Comparison of ENCODE assay signal across 17 cellular contexts in the genomic region with DNA sequence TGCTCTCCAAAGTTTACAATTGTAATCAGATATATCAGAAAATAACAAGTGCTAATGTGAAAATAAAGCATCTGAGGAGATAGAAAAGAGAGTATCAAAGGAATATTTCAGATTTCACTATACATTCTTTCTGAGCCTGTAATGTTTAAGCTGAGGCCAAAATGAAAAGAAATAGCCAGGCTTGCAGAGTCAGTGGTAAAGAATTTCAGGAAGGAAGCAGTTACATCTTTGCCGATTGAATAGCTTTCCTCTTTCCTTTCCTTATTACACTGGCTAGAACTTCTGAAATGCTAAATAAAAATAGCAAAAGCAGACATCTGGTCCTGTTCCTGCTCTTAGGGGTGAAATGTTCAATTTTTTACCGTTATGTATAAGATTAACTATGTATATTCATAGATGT.
DNase-seq lines count a peak whose midpoint lies in the region; ATAC-seq and TF ChIP-seq lines count a peak whose summit lies in the region.
"Had no signal": no experiment of that assay in that cellular context is flagged by ENCODE, and none has a peak within 500 bp of the region (broad histone marks: within the 10 kb centered on the region; RNA-seq: fewer than 3 reads in every experiment).

No MANE protein-coding gene starts in this region.

- no peaks in the 10 kb centered on the region for H3K36me3 ChIP-seq in suprapubic skin
- H3K36me3 ChIP-seq in neuronal stem cell (replicated peaks in 1 of 2; ENCODE audit: control insufficient read depth in 2 of 2, insufficient read depth in 2 of 2, low read length in 2 of 2): no peaks in the 10 kb centered on the region

- H3K9me3 ChIP-seq in suprapubic skin: no peaks in the 10 kb centered on the region
- H3K9me3 ChIP-seq in neuronal stem cell (replicated peaks in 1 of 2; ENCODE audit: control insufficient read depth in 2 of 2, insufficient read depth in 1 of 2, low read depth in 1 of 2, low read length in 2 of 2): no peaks in the 10 kb centered on the region

- no peak overlapping the region for H4K91ac ChIP-seq in neuronal stem cell (ENCODE audit: low read depth, low read length, poor library complexity)

- no peaks in the 10 kb centered on the region for H3K4me1 ChIP-seq in suprapubic skin
- H3K4me1 ChIP-seq in neuronal stem cell (ENCODE audit: control insufficient read depth in 2 of 2, insufficient read depth in 1 of 2, low read depth in 1 of 2, low read length in 2 of 2): no peaks in the 10 kb centered on the region

- no peak overlapping the region for H3K18ac ChIP-seq in neuronal stem cell (ENCODE audit: low read length)

- H3K14ac ChIP-seq in neuronal stem cell (ENCODE audit: low read length): no peak overlapping the region

- H3K79me1 ChIP-seq in neuronal stem cell (ENCODE audit: low read depth, low read length): no peaks in the 10 kb centered on the region

- no peak overlapping the region for H3K9ac ChIP-seq in neuronal stem cell (ENCODE audit: low read depth, low read length, poor library complexity)

- no peaks in the 10 kb centered on the region for H3K27me3 ChIP-seq in suprapubic skin
- H3K27me3 ChIP-seq in neuronal stem cell (ENCODE audit: control insufficient read depth in 3 of 3, insufficient read depth in 3 of 3, low read depth in 1 of 3, low read length in 3 of 3): no peaks in the 10 kb centered on the region

- TF ChIP-seq POLR2A in suprapubic skin (IDR thresholded peaks at IDR 0.05): no peak

- no peak overlapping the region for H2BK12ac ChIP-seq in neuronal stem cell (ENCODE audit: low read length)

- no peak overlapping the region for H3K4ac ChIP-seq in neuronal stem cell (ENCODE audit: low read length)

- H2AK5ac ChIP-seq in neuronal stem cell (ENCODE audit: low read depth, low read length): no peak overlapping the region

- in situ Hi-C loops in astrocyte of the spinal cord (cut with HindIII; ENCODE audit: low sequenced_read_pairs): no loop called here

- H3K4me2 ChIP-seq in neuronal stem cell (ENCODE audit: insufficient read depth, low read length, poor library complexity, severe bottlenecking): no peak overlapping the region

- no peak overlapping the region for H2BK5ac ChIP-seq in neuronal stem cell (ENCODE audit: low read length)

- TF ChIP-seq CTCF in astrocyte of the spinal cord (IDR thresholded peaks at IDR 0.05; ENCODE audit: low read depth, low read length) (no peak), suprapubic skin (IDR thresholded peaks at IDR 0.05) (no peak)

- H3K4me3 ChIP-seq in astrocyte of the spinal cord (ENCODE audit: low read depth, low read length) (no peak overlapping the region), suprapubic skin (no peak overlapping the region), neuronal stem cell (ENCODE audit: low read length in 2 of 2) (no peak overlapping the region)

- TF ChIP-seq EP300 in suprapubic skin (IDR thresholded peaks at IDR 0.05): no peak

- no peak overlapping the region for H2BK15ac ChIP-seq in neuronal stem cell (ENCODE audit: low read length)

- H2AFZ ChIP-seq in neuronal stem cell (ENCODE audit: low read length): no peak overlapping the region

- H2BK120ac ChIP-seq in neuronal stem cell (ENCODE audit: low read depth, low read length): no peak overlapping the region

- 22% methylated on average over 2 of the region's 2 CpGs for WGBS in suprapubic skin
- no CpG with 5 or more reads among the region's 2 CpGs for WGBS in neuronal stem cell (ENCODE audit: extremely low coverage in 2 of 2, insufficient read length in 2 of 2, insufficient replicate concordance in 1 of 2), 2 donors

- H3K27ac ChIP-seq in suprapubic skin: no peak overlapping the region
- H3K27ac ChIP-seq in neuronal stem cell (replicated peaks; ENCODE audit: low read length): no peak overlapping the region

- no peak for ATAC-seq in HG03439 (IDR thresholded peaks at IDR 0.05; ENCODE audit: unreplicated experiment)
- ATAC-seq: activated CD4-positive, CD25-positive, alpha-beta regulatory T cell treated with anti-CD3 and anti-CD28 coated beads, Interleukin-2, amount 50 U/mL, for 24 hours; Panc1 had no signal

- H4K8ac ChIP-seq in neuronal stem cell (ENCODE audit: low read depth, low read length): no peak overlapping the region

- no peak overlapping the region for H3K23ac ChIP-seq in neuronal stem cell (ENCODE audit: low read depth, low read length, poor library complexity)

- DNase-seq in A172 (ENCODE audit: low spot score): peak; percentile 32
- peak; percentile 37 to 47 for DNase-seq in Kasumi-1 (lab: John Stamatoyannopoulos, UW)
- peak; percentile 74 for DNase-seq in astrocyte of the spinal cord (ENCODE audit: low read depth, low spot score)
- peak; percentile 3 for DNase-seq in foreskin melanocyte
- DNase-seq in suprapubic skin (ENCODE audit: low spot score in 2 of 2): no peak
- DNase-seq in activated T-cell treated with anti-CD3 and anti-CD28 coated beads, Interleukin-2, amount 50 U/mL, for 1 hour: no peak
- DNase-seq in neuronal stem cell (ENCODE audit: low spot score): no peak
- DNase-seq: 8988T; activated CD8-positive, alpha-beta memory T cell treated with anti-CD3 and anti-CD28 coated beads, Interleukin-2, amount 50 U/mL, for 4 hours; cerebellar nuclear complex; GDM1; NCI-H2029 treated with DMSO at 0.1 percent for 48 hours; NCI-H526 treated with DMSO at 0.1 percent for 48 hours; posterior cingulate gyrus had no signal

Comparison
In these comparisons a context has a peak if more than half of its experiments do, and no peak if none do; other contexts are left out.
1. DNase-seq: peak in A172 (single experiment), Kasumi-1 (2 of 2), astrocyte of the spinal cord (single experiment) and foreskin melanocyte (single experiment); none in suprapubic skin (0 of 2), activated T-cell treated with anti-CD3 and anti-CD28 coated beads, Interleukin-2, amount 50 U/mL, for 1 hour (single experiment) and neuronal stem cell (single experiment).